In the genomic region with DNA sequence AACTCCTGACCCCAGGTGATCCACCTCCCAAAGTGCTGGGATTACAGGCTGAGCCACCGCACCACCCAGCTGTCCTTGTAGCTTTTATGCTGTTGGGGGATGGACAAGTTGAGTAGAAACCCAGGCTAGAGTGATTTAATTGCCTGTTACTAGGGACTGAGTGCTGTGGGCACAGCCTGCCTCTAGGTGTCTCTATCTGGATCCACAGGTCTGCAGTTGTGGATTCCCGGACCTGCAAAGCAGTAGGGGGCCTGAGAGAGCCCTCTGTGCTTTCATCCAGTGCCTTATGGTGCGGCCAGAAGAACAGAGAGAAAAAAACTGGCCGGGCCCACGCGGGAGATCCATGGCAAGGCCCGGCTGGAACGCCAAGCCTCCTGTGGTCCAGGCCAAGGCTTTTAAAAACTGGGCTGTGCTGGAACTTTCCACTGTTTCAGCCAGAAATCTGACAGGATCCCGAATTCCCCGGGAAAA, we compare ENCODE assay signal across 9 cellular contexts. TPM values are rescaled to one million over a fixed set of nuclear protein-coding genes. Genes with fewer than 3 reads are reported as not detected.
DNase-seq lines count a peak whose midpoint lies in the region; ATAC-seq, FAIRE-seq and TF ChIP-seq lines count a peak whose summit lies in the region.
"Had no signal": no experiment of that assay in that cellular context is flagged by ENCODE, and none has a peak within 500 bp of the region (broad histone marks: within the 10 kb centered on the region; RNA-seq: fewer than 3 reads in every experiment).

No MANE protein-coding gene starts in this region.

- H3K27ac ChIP-seq in K562 (ENCODE audit: extremely low read depth, low read depth, low read length), result no peak overlapping the region

- H3K79me2 ChIP-seq in K562 (ENCODE audit: control insufficient read depth, insufficient read depth, low read length), result no peaks in the 10 kb centered on the region

- H3K27ac Mint-ChIP-seq in stimulated activated naive B cell treated with anti-CD40 and anti-IgM and Interleukin-4, amounts not matched to agents 10 μg/mL and 1 μg/mL and 100 μg/mL, for 72 hours, result peak overlapping the region; percentile 97
- no peak overlapping the region for H3K27ac Mint-ChIP-seq in activated CD4-positive, alpha-beta memory T cell treated with anti-CD3 and anti-CD28 coated beads, Interleukin-2, amount 10 ng/mL, durations not matched to agents 7 days and 5 days

- H3K4me3 ChIP-seq in K562, result no peak overlapping the region

- 7% methylated on average over 9 of the region's 10 CpGs for WGBS in K562 (ENCODE audit: insufficient coverage, low coverage, missing lambda C conversion rate)

- POLR2A ChIA-PET in K562 (lab: Yijun Ruan, JAX), result no interaction called here
- POLR2A ChIA-PET in activated CD4-positive, alpha-beta memory T cell treated with anti-CD3 and anti-CD28 coated beads, Interleukin-2, amount 10 ng/mL, durations not matched to agents 7 days and 5 days (lab: Charles Lee), result no interaction called here

- CTCF ChIA-PET in K562 (lab: Yijun Ruan, JAX; ENCODE audit: low intra/inter-chr PET ratio), result no interaction called here
- CTCF ChIA-PET in activated CD4-positive, alpha-beta memory T cell treated with anti-CD3 and anti-CD28 coated beads, Interleukin-2, amount 10 ng/mL, durations not matched to agents 7 days and 5 days (lab: Charles Lee), result no interaction called here

- ATAC-seq in K562 (peak; percentile 95), HG02870 (IDR thresholded peaks at IDR 0.05; ENCODE audit: unreplicated experiment) (no peak)
- no peak for ATAC-seq in stimulated activated naive B cell treated with anti-CD40 and anti-IgM and Interleukin-4, amounts not matched to agents 10 μg/mL and 1 μg/mL and 100 μg/mL, for 72 hours (replicated peaks)

- H3K9me3 ChIP-seq in K562 (replicated peaks; ENCODE audit: control insufficient read depth, insufficient read depth, low read depth, low read length), result no peaks in the 10 kb centered on the region

- no peaks in the 10 kb centered on the region for H3K9me3 Mint-ChIP-seq in stimulated activated naive B cell treated with anti-CD40 and anti-IgM and Interleukin-4, amounts not matched to agents 10 μg/mL and 1 μg/mL and 100 μg/mL, for 72 hours
- H3K9me3 Mint-ChIP-seq in activated CD4-positive, alpha-beta memory T cell treated with anti-CD3 and anti-CD28 coated beads, Interleukin-2, amount 10 ng/mL, durations not matched to agents 7 days and 5 days, result no peaks in the 10 kb centered on the region
- H3K9me3 Mint-ChIP-seq: central memory CD8-positive, alpha-beta T cell had no signal

- peaks cover 61 to 91% of the 10 kb centered on the region in 2 donors for H3K4me1 Mint-ChIP-seq in stimulated activated naive B cell treated with anti-CD40 and anti-IgM and Interleukin-4, amounts not matched to agents 10 μg/mL and 1 μg/mL and 100 μg/mL, for 72 hours
- no peaks in the 10 kb centered on the region for H3K4me1 Mint-ChIP-seq in activated CD4-positive, alpha-beta memory T cell treated with anti-CD3 and anti-CD28 coated beads, Interleukin-2, amount 10 ng/mL, durations not matched to agents 7 days and 5 days

- no peak for TF ChIP-seq POLR2A in K562 (conservative IDR thresholded peaks at IDR 0.05)

- H3K27me3 Mint-ChIP-seq in stimulated activated naive B cell treated with anti-CD40 and anti-IgM and Interleukin-4, amounts not matched to agents 10 μg/mL and 1 μg/mL and 100 μg/mL, for 72 hours, result no peaks in the 10 kb centered on the region
- H3K27me3 Mint-ChIP-seq in activated CD4-positive, alpha-beta memory T cell treated with anti-CD3 and anti-CD28 coated beads, Interleukin-2, amount 10 ng/mL, durations not matched to agents 7 days and 5 days, result peaks cover 39% of the 10 kb centered on the region

- H3K4me3 Mint-ChIP-seq in stimulated activated naive B cell treated with anti-CD40 and anti-IgM and Interleukin-4, amounts not matched to agents 10 μg/mL and 1 μg/mL and 100 μg/mL, for 72 hours, result peak overlapping the region; percentile 25 to 52
- no peak overlapping the region for H3K4me3 Mint-ChIP-seq in activated CD4-positive, alpha-beta memory T cell treated with anti-CD3 and anti-CD28 coated beads, Interleukin-2, amount 10 ng/mL, durations not matched to agents 7 days and 5 days
- H3K4me3 Mint-ChIP-seq: central memory CD8-positive, alpha-beta T cell had no signal

- no TSS peak for BruUV-seq in K562 (replicated peaks; lab: Mats Ljungman, UMichigan)

- peaks cover 0 to 2% of the 10 kb centered on the region in 2 experiments; a peak in 2 of 5 replicates for H3K4me1 ChIP-seq in K562 (replicated peaks in 1 of 2; ENCODE audit: control insufficient read depth in 2 of 2, insufficient read depth in 2 of 2, low read length in 2 of 2)

- peak; percentile 85 for FAIRE-seq in K562 (lab: Jason Lieb, UNC)

- no peaks in the 10 kb centered on the region for H3K36me3 ChIP-seq in K562 (ENCODE audit: control insufficient read depth, insufficient read depth, low read length)

- DNase-seq in SHP77 (lab: John Stamatoyannopoulos, UW) (peak; percentile 51 to 60), SHP77 treated with DMSO at 0.1 percent for 48 hours (lab: John Stamatoyannopoulos, UW) (no peak), NCI-H2196 (lab: John Stamatoyannopoulos, UW; ENCODE audit: unreplicated experiment) (peak; percentile 61), K562 (ENCODE audit: extremely low read depth in 1 of 4, low spot score in 3 of 4) (peak; percentile 36 to 60 (median 42)), iPS-NIHi7 (ENCODE audit: extremely low spot score) (peak; percentile 91)
- no peak for DNase-seq in stimulated activated naive B cell treated with anti-CD40 and anti-IgM and Interleukin-4, amounts not matched to agents 10 μg/mL and 1 μg/mL and 100 μg/mL, for 72 hours
- no peak for DNase-seq in activated CD4-positive, alpha-beta memory T cell treated with anti-CD3 and anti-CD28 coated beads, Interleukin-2, amount 10 ng/mL, durations not matched to agents 7 days and 5 days

- H4K20me1 ChIP-seq in K562 (replicated peaks; ENCODE audit: control insufficient read depth, insufficient read depth, low read length), result no peaks in the 10 kb centered on the region

- no peak overlapping the region for H3K4me2 ChIP-seq in K562 (ENCODE audit: insufficient read depth, low read length)

- H2AFZ ChIP-seq in K562 (ENCODE audit: low read depth, low read length), result no peak overlapping the region

- H3K27me3 ChIP-seq in K562 (ENCODE audit: control insufficient read depth in 2 of 2, insufficient read depth in 2 of 2, low read length in 2 of 2), result peaks cover 7 to 61% of the 10 kb centered on the region in 2 experiments; a peak in 4 of 5 replicates

- peaks cover 59 to 76% of the 10 kb centered on the region in 2 donors for H3K36me3 Mint-ChIP-seq in stimulated activated naive B cell treated with anti-CD40 and anti-IgM and Interleukin-4, amounts not matched to agents 10 μg/mL and 1 μg/mL and 100 μg/mL, for 72 hours
- H3K36me3 Mint-ChIP-seq in activated CD4-positive, alpha-beta memory T cell treated with anti-CD3 and anti-CD28 coated beads, Interleukin-2, amount 10 ng/mL, durations not matched to agents 7 days and 5 days (ENCODE audit: low read depth), result no peaks in the 10 kb centered on the region

- TF ChIP-seq CTCF in K562 (IDR thresholded peaks at IDR 0.05 in 2 of 3, conservative IDR thresholded peaks at IDR 0.05 in 1 of 3; ENCODE audit: insufficient read depth in 2 of 3, low read depth in 1 of 3, low read length in 3 of 3), result peak; percentile 56 to 91 (median 78)

- no peak for TF ChIP-seq EP300 in K562 (IDR thresholded peaks at IDR 0.05; ENCODE audit: low read length)

- no peaks in the 10 kb centered on the region for H3K9me1 ChIP-seq in K562 (ENCODE audit: control insufficient read depth, insufficient read depth, low read length)

- peak in 1 of 2 experiments; percentile 28; a peak in 1 of 4 replicates for TF ChIP-seq RAD21 in K562 (CRISPR knock-in tag; conservative IDR thresholded peaks at IDR 0.05 in 1 of 2, IDR thresholded peaks at IDR 0.05 in 1 of 2)

- in situ Hi-C loops in K562 (cut with MboI), result no loop called here

- H3K9ac ChIP-seq in K562 (ENCODE audit: insufficient read depth in 1 of 2, low read depth in 2 of 2, low read length in 2 of 2), result no peak overlapping the region

- intact Hi-C loops in K562 (cut with micrococcal nuclease), result no loop called here

TF ChIP-seq in K562, 482 proteins besides CTCF, POLR2A, EP300 and RAD21:
- TF ChIP-seq NFRKB (IDR thresholded peaks at IDR 0.05; ENCODE audit: low read depth) (no peak), HMGN3 (IDR thresholded peaks at IDR 0.05; ENCODE audit: borderline replicate concordance, extremely low read depth, insufficient read length, low read depth, low read length) (no peak), MECOM (CRISPR knock-in tag; IDR thresholded peaks at IDR 0.05) (no peak), HNRNPLL (IDR thresholded peaks at IDR 0.05; ENCODE audit: low read depth, low read length, poor library complexity, severe bottlenecking) (no peak), CTBP1 (IDR thresholded peaks at IDR 0.05; ENCODE audit: borderline replicate concordance) (no peak), ZNF764 (CRISPR knock-in tag; IDR thresholded peaks at IDR 0.05; ENCODE audit: low read depth) (0 out of 2 replicates have a peak, but pooled peaks have one; percentile 35)

RNA-seq across cellular contexts. Expression of a gene that starts 5.1 kb away (rescaled TPM):
- total RNA-seq in K562 (2011; cell fraction: chromatin; rRNA removed; ENCODE audit: low replicate concordance), result 0.25 TPM in 1 of 2 replicates, not detected in the other
- 0.17 TPM in 1 of 2 replicates, not detected in the other for total RNA-seq in K562 (2011; cell fraction: nucleolus; rRNA removed)
- total RNA-seq in K562 (2011; cell fraction: nucleoplasm; rRNA removed), result 0.15 and 0.23 TPM in 2 replicates
- total RNA-seq in K562 (2014; rRNA removed) (0.04 TPM in 1 of 2 replicates, not detected in the other), K562 (2014; rRNA removed; fragmentation: Illumina TruSeq; extraction: Trizol) (0.10 and 0.11 TPM in 2 replicates), K562 (2015; rRNA removed; fragmentation: Illumina TruSeq; extraction: Trizol) (0.23 and 0.25 TPM in 2 replicates), K562 (2021) (0.40 and 0.56 TPM in 2 replicates)
- polyA plus RNA-seq in K562 (2011; rRNA removed) (0.08 and 4.4 TPM in 2 replicates), K562 (2014; fragmentation: Illumina TruSeq; extraction: Trizol) (0.25 and 0.28 TPM in 2 replicates), K562 (2014; fragmentation: Nextera tagmentation; extraction: Ambion mirVana) (under 1 TPM in 1 of 2 experiments, not detected in 1; 0.01 TPM), K562 (2014; rRNA removed) (0.08 and 0.09 TPM in 2 replicates)
- 0.18 and 3.1 TPM in 2 replicates for polyA plus RNA-seq in K562 (2011; cell fraction: cytosol; rRNA removed)
- polyA plus RNA-seq in K562 (2011; cell fraction: nucleus; rRNA removed), result 0.30 and 7.5 TPM in 2 replicates
- 0.20 and 0.35 TPM in 2 replicates for polyA plus RNA-seq in K562 (2012)
- polyA minus RNA-seq in K562 (2011; rRNA and poly(A)+ RNA removed), result 2.1 TPM in 1 of 2 replicates, not detected in the other
- polyA minus RNA-seq in K562 (2011; cell fraction: cytosol; rRNA and poly(A)+ RNA removed), result 4.7 TPM in 1 of 2 replicates, not detected in the other
- polyA minus RNA-seq in K562 (2011; cell fraction: nucleus; rRNA and poly(A)+ RNA removed), result 0.13 and 3.8 TPM in 2 replicates
- not detected for total RNA-seq in activated CD4-positive, alpha-beta memory T cell treated with anti-CD3 and anti-CD28 coated beads, Interleukin-2, amount 10 ng/mL, durations not matched to agents 7 days and 5 days

Comparison
In these comparisons a context has a peak if more than half of its experiments do, and no peak if none do; other contexts are left out.
1. DNase-seq: peak in SHP77 (2 of 2), NCI-H2196 (single experiment), K562 (4 of 4) and iPS-NIHi7 (single experiment); none in SHP77 treated with DMSO at 0.1 percent for 48 hours (single experiment), stimulated activated naive B cell treated with anti-CD40 and anti-IgM and Interleukin-4, amounts not matched to agents 10 μg/mL and 1 μg/mL and 100 μg/mL, for 72 hours (single experiment) and activated CD4-positive, alpha-beta memory T cell treated with anti-CD3 and anti-CD28 coated beads, Interleukin-2, amount 10 ng/mL, durations not matched to agents 7 days and 5 days (single experiment).